ENCODE assay signal across 16 cellular contexts in genomic region chr1:234737210-234737761, GRCh38.
"Had no signal": no experiment of that assay in that cellular context is flagged by ENCODE, and none has a peak within 500 bp of the region (broad histone marks: within the 10 kb centered on the region; RNA-seq: fewer than 3 reads in every experiment).

No MANE protein-coding gene starts in this region.

- H3K27ac ChIP-seq: gastrocnemius medialis, heart right ventricle, spleen had no signal

- H3K27ac Mint-ChIP-seq: activated CD4-positive, alpha-beta T cell treated with anti-CD3 and anti-CD28 coated beads, Interleukin-2, amount 10 ng/mL, durations not matched to agents 7 days and 5 days; activated naive CD8-positive, alpha-beta T cell; stimulated activated memory B cell treated with anti-CD40 and anti-IgM and Interleukin-4, amounts not matched to agents 10 μg/mL and 1 μg/mL and 100 μg/mL, for 72 hours; T-cell had no signal

- H3K4me1 Mint-ChIP-seq: immature natural killer cell had no signal

- H3K27me3 ChIP-seq: gastrocnemius medialis, heart right ventricle, spleen had no signal

- H3K4me3 ChIP-seq: gastrocnemius medialis, heart right ventricle, spleen had no signal

- H3K36me3 ChIP-seq: gastrocnemius medialis, heart right ventricle, spleen had no signal

- FAIRE-seq: endometrium had no signal

- DNase-seq: activated CD4-positive, alpha-beta T cell treated with anti-CD3 and anti-CD28 coated beads, Interleukin-2, amount 10 ng/mL, durations not matched to agents 7 days and 5 days; activated CD8-positive, alpha-beta memory T cell treated with anti-CD3 and anti-CD28 coated beads, Interleukin-2, amount 50 U/mL, for 4 hours; erythroblast; gastrocnemius medialis; heart right ventricle; immature natural killer cell; kidney glomerular epithelial cell; left ventricle myocardium superior; spleen; stimulated activated CD4-positive, alpha-beta T cell treated with anti-CD3 and anti-CD28 coated beads, Interleukin-4, amount 100 ng/mL, for 4 hours; T-cell; T1000 had no signal

- H3K27me3 Mint-ChIP-seq: activated CD4-positive, alpha-beta T cell treated with anti-CD3 and anti-CD28 coated beads, Interleukin-2, amount 10 ng/mL, durations not matched to agents 7 days and 5 days; activated naive CD8-positive, alpha-beta T cell; T-cell had no signal

- ATAC-seq: gastrocnemius medialis; heart right ventricle; left ventricle myocardium superior; SK-N-SH treated with all-trans-retinoic acid at 6 μM for 48 hours; stimulated activated memory B cell treated with anti-CD40 and anti-IgM and Interleukin-4, amounts not matched to agents 10 μg/mL and 1 μg/mL and 100 μg/mL, for 72 hours; T-cell had no signal

- H3K36me3 Mint-ChIP-seq: activated naive CD8-positive, alpha-beta T cell; immature natural killer cell; stimulated activated memory B cell treated with anti-CD40 and anti-IgM and Interleukin-4, amounts not matched to agents 10 μg/mL and 1 μg/mL and 100 μg/mL, for 72 hours; T-cell had no signal

- H3K4me3 Mint-ChIP-seq: activated CD4-positive, alpha-beta T cell treated with anti-CD3 and anti-CD28 coated beads, Interleukin-2, amount 10 ng/mL, durations not matched to agents 7 days and 5 days; activated naive CD8-positive, alpha-beta T cell; immature natural killer cell; stimulated activated memory B cell treated with anti-CD40 and anti-IgM and Interleukin-4, amounts not matched to agents 10 μg/mL and 1 μg/mL and 100 μg/mL, for 72 hours; T-cell had no signal

- H3K9me3 Mint-ChIP-seq: immature natural killer cell; stimulated activated memory B cell treated with anti-CD40 and anti-IgM and Interleukin-4, amounts not matched to agents 10 μg/mL and 1 μg/mL and 100 μg/mL, for 72 hours; T-cell had no signal

- H3K9me3 ChIP-seq: gastrocnemius medialis, heart right ventricle, spleen had no signal
